12 cellular contexts compared by ENCODE assay signal in genomic region chr2:121790276-121790956, GRCh38. TPM values are rescaled to one million over a fixed set of nuclear protein-coding genes. Genes with fewer than 3 reads are reported as not detected.
A peak's percentile ranks its signal among the peaks of the same experiment; 100 is the strongest.
DNase-seq lines count a peak whose midpoint lies in the region; ATAC-seq and TF ChIP-seq lines count a peak whose summit lies in the region.
"Had no signal": no experiment of that assay in that cellular context is flagged by ENCODE, and none has a peak within 500 bp of the region (broad histone marks: within the 10 kb centered on the region; RNA-seq: fewer than 3 reads in every experiment).

No MANE protein-coding gene starts in this region.

- peak; percentile 86 for DNase-seq in AG10803 (ENCODE audit: low read depth)
- peak; percentile 94 for DNase-seq in HT1080 (ENCODE audit: low read depth)
- peak; percentile 90 for DNase-seq in brain microvascular endothelial cell
- DNase-seq in left colon: no peak
- DNase-seq in NCI-H1930 (lab: John Stamatoyannopoulos, UW): no peak
- DNase-seq in NCI-H146 (lab: John Stamatoyannopoulos, UW): no peak
- DNase-seq: DMS153, left ventricle myocardium inferior, transverse colon had no signal

- H3K4me3 ChIP-seq in AG10803 (ENCODE audit: low read length): no peak overlapping the region
- no peak overlapping the region for H3K4me3 ChIP-seq in brain microvascular endothelial cell (ENCODE audit: low read depth, low read length)
- H3K4me3 ChIP-seq: cardiac muscle cell, left ventricle myocardium inferior, transverse colon had no signal

- TF ChIP-seq CTCF in AG10803 (conservative IDR thresholded peaks at IDR 0.05; ENCODE audit: low read length) (no peak), brain microvascular endothelial cell (IDR thresholded peaks at IDR 0.05; ENCODE audit: low read depth, low read length, missing control alignments) (no peak)

- H3K27ac ChIP-seq in brain microvascular endothelial cell: no peak overlapping the region
- H3K27ac ChIP-seq: cardiac muscle cell, left ventricle myocardium inferior, transverse colon had no signal

- no peaks in the 10 kb centered on the region for H3K27me3 ChIP-seq in brain microvascular endothelial cell (replicated peaks)
- H3K27me3 ChIP-seq: cardiac muscle cell, transverse colon had no signal

- ATAC-seq in left colon (peak; percentile 35), GM21529 (IDR thresholded peaks at IDR 0.05; ENCODE audit: unreplicated experiment) (no peak), GM19455 (IDR thresholded peaks at IDR 0.05; ENCODE audit: unreplicated experiment) (no peak)

- intact Hi-C loops in left colon (cut with DNase I, micrococcal nuclease): no loop called here

- no peaks in the 10 kb centered on the region for H3K36me3 ChIP-seq in brain microvascular endothelial cell (replicated peaks)
- H3K36me3 ChIP-seq: cardiac muscle cell, left ventricle myocardium inferior, transverse colon had no signal

- in situ Hi-C loops in brain microvascular endothelial cell (cut with HindIII; ENCODE audit: low pct_ligation_motif_present, low sequenced_read_pairs): no loop called here

RNA-seq across cellular contexts. Expression of gene TSN, which starts 35.0 kb away (rescaled TPM):
- 54.2 and 57.6 TPM in 2 replicates for total RNA-seq in HT1080 (2014; rRNA removed; shearing (Covaris generic))
- 52.7 and 55.3 TPM in 2 replicates for polyA plus RNA-seq in HT1080 (2015; cell fraction: cytosol; rRNA removed)
- polyA plus RNA-seq in HT1080 (2015; cell fraction: nucleus; rRNA removed): 39.2 and 44.0 TPM in 2 replicates
- total RNA-seq in left colon: 10 to 100 TPM; 40.3 to 44.0 TPM

RNA-seq across cellular contexts. Expression of gene NIFK, which starts 53.7 kb away (rescaled TPM):
- total RNA-seq in HT1080 (2014; rRNA removed; shearing (Covaris generic)): 104 and 135 TPM in 2 replicates
- 75.6 and 79.3 TPM in 2 replicates for polyA plus RNA-seq in HT1080 (2015; cell fraction: cytosol; rRNA removed)
- polyA plus RNA-seq in HT1080 (2015; cell fraction: nucleus; rRNA removed): 103 and 108 TPM in 2 replicates
- 10 to 100 TPM; 28.6 to 30.1 TPM for total RNA-seq in left colon

Comparison
In these comparisons a context has a peak if more than half of its experiments do, and no peak if none do; other contexts are left out.
1. DNase-seq: peak in AG10803 (single experiment), HT1080 (single experiment) and brain microvascular endothelial cell (single experiment); none in left colon (0 of 2), NCI-H1930 (0 of 2) and NCI-H146 (single experiment).